17 cellular contexts compared by ENCODE assay signal in the genomic region with DNA sequence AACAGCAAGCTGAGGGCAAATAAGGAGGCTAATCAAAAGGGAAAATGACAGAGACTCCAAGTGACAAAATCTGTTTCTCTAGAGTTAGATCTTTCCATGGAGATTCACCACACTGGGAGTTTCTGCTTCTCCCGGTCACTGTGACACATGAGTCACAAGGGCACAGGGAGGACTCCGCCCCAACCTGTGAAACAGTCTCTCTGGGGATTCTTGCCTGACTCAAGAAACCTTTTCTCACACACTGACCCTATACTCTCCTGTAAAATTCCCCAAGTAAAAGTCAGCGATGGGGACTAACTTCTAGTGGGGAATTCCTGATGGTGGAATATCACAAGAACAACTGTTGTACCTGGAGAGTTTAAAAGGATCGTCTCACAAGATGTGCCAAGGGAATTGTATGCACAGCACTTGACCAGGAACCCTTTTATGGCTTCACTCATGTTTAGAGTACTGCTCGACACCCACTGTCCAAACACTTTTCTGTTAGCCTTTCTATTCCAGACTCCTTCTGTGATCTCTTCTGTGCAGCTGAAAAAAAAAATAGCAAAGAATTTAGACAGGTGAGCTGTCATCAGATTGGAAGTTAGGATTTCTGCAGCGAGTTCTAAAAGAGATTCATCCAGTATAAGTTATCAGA. TPM values are rescaled to one million over a fixed set of nuclear protein-coding genes. Genes with fewer than 3 reads are reported as not detected.
DNase-seq lines count a peak whose midpoint lies in the region; ATAC-seq and TF ChIP-seq lines count a peak whose summit lies in the region.
"Had no signal": no experiment of that assay in that cellular context is flagged by ENCODE, and none has a peak within 500 bp of the region (broad histone marks: within the 10 kb centered on the region; RNA-seq: fewer than 3 reads in every experiment).

No MANE protein-coding gene starts in this region.

- intact Hi-C loops in dendritic cell treated with granulocyte-macrophage colony-stimulating factor and Interleukin-4, amounts not matched to agents 40 ng/mL and 50 ng/mL, for 4 days (cut with micrococcal nuclease), result no loop called here

- CTCF ChIA-PET in activated CD4-positive, alpha-beta T cell treated with anti-CD3 and anti-CD28 coated beads, Interleukin-2, amount 10 ng/mL, durations not matched to agents 7 days and 5 days (lab: Charles Lee), result interaction anchor here (0.6 kb wide), 1 partner anchor 146 kb away, joined by 3 read pairs; no protein-coding TSS in a partner anchor

- peak overlapping the region; percentile 52 for H3K27ac Mint-ChIP-seq in dendritic cell treated with granulocyte-macrophage colony-stimulating factor and Interleukin-4, amounts not matched to agents 40 ng/mL and 50 ng/mL, for 4 days
- H3K27ac Mint-ChIP-seq in activated CD4-positive, alpha-beta T cell treated with anti-CD3 and anti-CD28 coated beads, Interleukin-2, amount 10 ng/mL, durations not matched to agents 7 days and 5 days, result no peak overlapping the region
- H3K27ac Mint-ChIP-seq: activated CD4-positive, alpha-beta T cell treated with anti-CD3 and anti-CD28 coated beads, Interleukin-2, amount 10 ng/mL, durations not matched to agents 24 days and 14 days; activated T-cell treated with anti-CD3 and anti-CD28 coated beads, Interleukin-2, amount 50 U/mL, for 72 hours had no signal

- peak; percentile 53 for DNase-seq in NCI-H748 (lab: John Stamatoyannopoulos, UW; ENCODE audit: unreplicated experiment)
- DNase-seq in NCI-H748 treated with DMSO at 0.1 percent for 48 hours (lab: John Stamatoyannopoulos, UW), result no peak
- peak; percentile 31 for DNase-seq in NCI-H187 treated with DMSO at 0.1 percent for 48 hours (lab: John Stamatoyannopoulos, UW)
- DNase-seq in activated CD4-positive, alpha-beta T cell treated with anti-CD3 and anti-CD28 coated beads, Interleukin-2, amount 10 ng/mL, durations not matched to agents 7 days and 5 days, result no peak
- no peak for DNase-seq in coronary artery (ENCODE audit: low spot score)
- no peak for DNase-seq in activated naive CD4-positive, alpha-beta T cell treated with Interleukin-2 at 50 U/mL for 16 hours
- DNase-seq: 8988T; activated CD4-positive, alpha-beta T cell treated with anti-CD3 and anti-CD28 coated beads, Interleukin-2, amount 10 ng/mL, durations not matched to agents 24 days and 14 days; activated T-cell treated with anti-CD3 and anti-CD28 coated beads, Interleukin-2, amount 50 U/mL, for 72 hours; COR-L47; KG1; NCI-H2171; Peyer's patch; substantia nigra had no signal

- POLR2A ChIA-PET in activated CD4-positive, alpha-beta T cell treated with anti-CD3 and anti-CD28 coated beads, Interleukin-2, amount 10 ng/mL, durations not matched to agents 7 days and 5 days (lab: Charles Lee), result no interaction called here

- H3K4me1 Mint-ChIP-seq in dendritic cell treated with granulocyte-macrophage colony-stimulating factor and Interleukin-4, amounts not matched to agents 40 ng/mL and 50 ng/mL, for 4 days (ENCODE audit: low read depth), result peaks cover 76% of the 10 kb centered on the region
- peaks cover 2% of the 10 kb centered on the region for H3K4me1 Mint-ChIP-seq in activated CD4-positive, alpha-beta T cell treated with anti-CD3 and anti-CD28 coated beads, Interleukin-2, amount 10 ng/mL, durations not matched to agents 7 days and 5 days

- H3K27me3 Mint-ChIP-seq in dendritic cell treated with granulocyte-macrophage colony-stimulating factor and Interleukin-4, amounts not matched to agents 40 ng/mL and 50 ng/mL, for 4 days, result no peaks in the 10 kb centered on the region
- H3K27me3 Mint-ChIP-seq in activated CD4-positive, alpha-beta T cell treated with anti-CD3 and anti-CD28 coated beads, Interleukin-2, amount 10 ng/mL, durations not matched to agents 7 days and 5 days, result peaks cover 4% of the 10 kb centered on the region

- TF ChIP-seq CTCF in coronary artery (IDR thresholded peaks at IDR 0.05), result no peak

- H3K27ac ChIP-seq in coronary artery, result no peak overlapping the region
- H3K27ac ChIP-seq: Peyer's patch had no signal

- H3K36me3 Mint-ChIP-seq in dendritic cell treated with granulocyte-macrophage colony-stimulating factor and Interleukin-4, amounts not matched to agents 40 ng/mL and 50 ng/mL, for 4 days (ENCODE audit: low read depth), result no peaks in the 10 kb centered on the region
- no peaks in the 10 kb centered on the region for H3K36me3 Mint-ChIP-seq in activated CD4-positive, alpha-beta T cell treated with anti-CD3 and anti-CD28 coated beads, Interleukin-2, amount 10 ng/mL, durations not matched to agents 7 days and 5 days (ENCODE audit: low read depth)

- H3K4me3 Mint-ChIP-seq in dendritic cell treated with granulocyte-macrophage colony-stimulating factor and Interleukin-4, amounts not matched to agents 40 ng/mL and 50 ng/mL, for 4 days, result no peak overlapping the region
- no peak overlapping the region for H3K4me3 Mint-ChIP-seq in activated CD4-positive, alpha-beta T cell treated with anti-CD3 and anti-CD28 coated beads, Interleukin-2, amount 10 ng/mL, durations not matched to agents 7 days and 5 days
- H3K4me3 Mint-ChIP-seq: activated CD4-positive, alpha-beta T cell treated with anti-CD3 and anti-CD28 coated beads, Interleukin-2, amount 10 ng/mL, durations not matched to agents 24 days and 14 days; activated T-cell treated with anti-CD3 and anti-CD28 coated beads, Interleukin-2, amount 50 U/mL, for 72 hours had no signal

- no peak overlapping the region for H3K4me3 ChIP-seq in coronary artery
- H3K4me3 ChIP-seq: Peyer's patch had no signal

- no peak for ATAC-seq in GM18868 (IDR thresholded peaks at IDR 0.05; ENCODE audit: unreplicated experiment)
- ATAC-seq: activated T-cell treated with anti-CD3 and anti-CD28 coated beads, Interleukin-2, amount 50 U/mL, for 72 hours had no signal

- no peaks in the 10 kb centered on the region for H3K9me3 Mint-ChIP-seq in dendritic cell treated with granulocyte-macrophage colony-stimulating factor and Interleukin-4, amounts not matched to agents 40 ng/mL and 50 ng/mL, for 4 days
- H3K9me3 Mint-ChIP-seq in activated CD4-positive, alpha-beta T cell treated with anti-CD3 and anti-CD28 coated beads, Interleukin-2, amount 10 ng/mL, durations not matched to agents 7 days and 5 days, result no peaks in the 10 kb centered on the region
- H3K9me3 Mint-ChIP-seq: activated CD4-positive, alpha-beta T cell treated with anti-CD3 and anti-CD28 coated beads, Interleukin-2, amount 10 ng/mL, durations not matched to agents 24 days and 14 days; activated T-cell treated with anti-CD3 and anti-CD28 coated beads, Interleukin-2, amount 50 U/mL, for 72 hours had no signal

RNA-seq across cellular contexts. Expression of a gene that starts 46.8 kb away (rescaled TPM):
- not detected for total RNA-seq in activated CD4-positive, alpha-beta T cell treated with anti-CD3 and anti-CD28 coated beads, Interleukin-2, amount 10 ng/mL, durations not matched to agents 7 days and 5 days
- total RNA-seq: activated CD4-positive, alpha-beta T cell treated with anti-CD3 and anti-CD28 coated beads, Interleukin-2, amount 10 ng/mL, durations not matched to agents 24 days and 14 days; activated T-cell treated with anti-CD3 and anti-CD28 coated beads, Interleukin-2, amount 50 U/mL, for 72 hours; T-helper 1 cell treated with Interleukin-12 subunit alpha and Interleukin-12 subunit beta and Interleukin-4 antibody, amounts not matched to agents 30 ng/mL and 1 ng/mL, for 36 hours had no signal

Comparison
In these comparisons a context has a peak if more than half of its experiments do, and no peak if none do; other contexts are left out.
1. DNase-seq: peak in NCI-H748 (single experiment) and NCI-H187 treated with DMSO at 0.1 percent for 48 hours (single experiment); none in NCI-H748 treated with DMSO at 0.1 percent for 48 hours (single experiment), activated CD4-positive, alpha-beta T cell treated with anti-CD3 and anti-CD28 coated beads, Interleukin-2, amount 10 ng/mL, durations not matched to agents 7 days and 5 days (single experiment), coronary artery (single experiment) and activated naive CD4-positive, alpha-beta T cell treated with Interleukin-2 at 50 U/mL for 16 hours (single experiment).